1 cellular context compared by ENCODE assay signal in genomic region chr2:32166115-32166549, GRCh38.
TF ChIP-seq lines count a peak whose summit lies in the region.

No MANE protein-coding gene starts in this region.

TF ChIP-seq in GM12878, 131 proteins besides CTCF, POLR2A, EP300 and RAD21 (continued from another document):
- TF ChIP-seq ZBTB4 (CRISPR knock-in tag; IDR thresholded peaks at IDR 0.05): no peak
- TF ChIP-seq MAX (IDR thresholded peaks at IDR 0.05; ENCODE audit: low read depth, low read length): no peak
